Comparison of ENCODE assay signal across 8 cellular contexts in the genomic region with DNA sequence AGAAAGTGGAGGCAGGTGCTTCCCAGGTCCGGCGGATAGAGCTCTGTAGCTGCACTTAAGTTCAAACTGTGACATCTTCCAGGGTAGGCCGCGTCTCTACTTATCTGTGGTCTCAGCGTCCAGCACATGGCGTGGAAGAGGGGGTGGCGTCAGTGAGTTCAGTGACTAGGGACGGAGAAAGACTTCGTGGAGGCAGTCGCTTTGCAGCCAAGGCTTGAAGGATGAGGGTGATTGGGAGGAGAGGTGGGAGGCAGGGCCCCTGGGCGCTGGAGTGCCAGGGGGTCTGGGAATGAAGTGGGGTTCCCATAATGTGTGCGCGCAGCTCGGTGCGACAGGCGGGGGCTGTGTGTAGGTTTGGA. TPM values are rescaled to one million over a fixed set of nuclear protein-coding genes. Genes with fewer than 3 reads are reported as not detected.
DNase-seq lines count a peak whose midpoint lies in the region; ATAC-seq and TF ChIP-seq lines count a peak whose summit lies in the region.

No MANE protein-coding gene starts in this region.

- CTCF ChIA-PET in MCF 10A (lab: Yijun Ruan, JAX): interaction anchor here (0.6 to 2.8 kb wide), 19 partner anchors 9 to 1096 kb away, joined by 3 to 22 read pairs (median 5); a partner anchor contains a TSS

- H3K36me3 ChIP-seq in left ventricle myocardium inferior: no peaks in the 10 kb centered on the region

- H3K4me3 Mint-ChIP-seq in MCF 10A (ENCODE audit: unreplicated experiment): peak overlapping the region; percentile 94
- H3K4me3 Mint-ChIP-seq in mesothelial cell of epicardium: peak overlapping the region; percentile 34

- no peaks in the 10 kb centered on the region for H3K27me3 Mint-ChIP-seq in MCF 10A (ENCODE audit: insufficient read depth, unreplicated experiment)
- H3K27me3 Mint-ChIP-seq in mesothelial cell of epicardium (ENCODE audit: low read depth): peaks cover 3% of the 10 kb centered on the region

- POLR2A ChIA-PET in MCF 10A (lab: Yijun Ruan, JAX): interaction anchor here (0.8 to 5.1 kb wide), 6 partner anchors 9 to 278 kb away, joined by 3 to 25 read pairs (median 3); a partner anchor contains a TSS

- DNase-seq in left ventricle myocardium inferior (no peak), left cardiac atrium (no peak), MCF 10A (ENCODE audit: unreplicated experiment) (no peak), mesothelial cell of epicardium (ENCODE audit: low spot score in 2 of 2, unreplicated experiment in 2 of 2) (no peak), ureter (ENCODE audit: low spot score) (peak; percentile 46), SKM-1 treated with dmso at 0.1 percent for 144 hours (lab: John Stamatoyannopoulos, UW; ENCODE audit: unreplicated experiment) (no peak), GM19240 (ENCODE audit: insufficient read length, low spot score) (no peak), foreskin keratinocyte (no peak)

- intact Hi-C loops in left ventricle myocardium inferior (cut with micrococcal nuclease) (no loop called here), left cardiac atrium (cut with DNase I) (no loop called here), MCF 10A (cut with micrococcal nuclease) (loop anchor here (2.0 kb wide), 1 partner anchor 48 kb away; a partner anchor contains a TSS)

- no peaks in the 10 kb centered on the region for H3K36me3 Mint-ChIP-seq in MCF 10A (ENCODE audit: insufficient read depth, unreplicated experiment)
- H3K36me3 Mint-ChIP-seq in mesothelial cell of epicardium: no peaks in the 10 kb centered on the region

- ATAC-seq in left cardiac atrium (no peak), foreskin keratinocyte (no peak)

- H3K27ac ChIP-seq in left ventricle myocardium inferior (replicated peaks): peak overlapping the region; percentile 84
- H3K27ac ChIP-seq in foreskin keratinocyte: no peak overlapping the region

- H3K9me3 Mint-ChIP-seq in MCF 10A (ENCODE audit: unreplicated experiment): no peaks in the 10 kb centered on the region
- no peaks in the 10 kb centered on the region for H3K9me3 Mint-ChIP-seq in mesothelial cell of epicardium

- peak overlapping the region; percentile 85 for H3K4me3 ChIP-seq in left ventricle myocardium inferior

- peaks cover 18% of the 10 kb centered on the region for H3K4me1 Mint-ChIP-seq in MCF 10A (ENCODE audit: insufficient read depth, unreplicated experiment)
- H3K4me1 Mint-ChIP-seq in mesothelial cell of epicardium: peaks cover 38% of the 10 kb centered on the region

- no peaks in the 10 kb centered on the region for H3K9me3 ChIP-seq in left ventricle myocardium inferior (replicated peaks)

- H3K27ac Mint-ChIP-seq in MCF 10A (ENCODE audit: low read depth, unreplicated experiment) (no peak overlapping the region), mesothelial cell of epicardium (no peak overlapping the region)

- BruUV-seq in MCF 10A (replicated peaks; lab: Mats Ljungman, UMichigan): no TSS peak

- TF ChIP-seq CTCF in left ventricle myocardium inferior (IDR thresholded peaks at IDR 0.05; ENCODE audit: borderline replicate concordance) (no peak), MCF 10A (IDR thresholded peaks at IDR 0.05; ENCODE audit: unreplicated experiment) (no peak), mesothelial cell of epicardium (IDR thresholded peaks at IDR 0.05; ENCODE audit: unreplicated experiment) (no peak), foreskin keratinocyte (conservative IDR thresholded peaks at IDR 0.05) (no peak)

- peaks cover 48% of the 10 kb centered on the region for H3K4me1 ChIP-seq in left ventricle myocardium inferior
- no peaks in the 10 kb centered on the region for H3K4me1 ChIP-seq in foreskin keratinocyte

- H3K27me3 ChIP-seq in left ventricle myocardium inferior (ENCODE audit: low read depth) (no peaks in the 10 kb centered on the region), foreskin keratinocyte (peaks cover 5% of the 10 kb centered on the region)

RNA-seq across cellular contexts. Expression of a gene that starts 0.4 kb away (rescaled TPM):
- total RNA-seq in left ventricle myocardium inferior (18.8 TPM), left cardiac atrium (10 to 100 TPM; 23.7 to 24.6 TPM), MCF 10A (2022) (13.5 and 15.7 TPM in 2 replicates), mesothelial cell of epicardium (50.7 to 53.6 TPM (median 52.5 TPM) in 3 replicates), ureter (28.2 TPM), foreskin keratinocyte (16.4 and 19.3 TPM in 2 replicates)
- polyA plus RNA-seq in foreskin keratinocyte: 2.2 and 2.8 TPM in 2 replicates

RNA-seq across cellular contexts. Expression of a gene that starts 48.3 kb away (rescaled TPM):
- total RNA-seq in left ventricle myocardium inferior (12.1 TPM), left cardiac atrium (10 to 100 TPM; 16.1 to 23.1 TPM), MCF 10A (2022) (27.3 and 31.6 TPM in 2 replicates), mesothelial cell of epicardium (48.3 to 52.2 TPM (median 51.7 TPM) in 3 replicates), ureter (41.8 TPM), foreskin keratinocyte (15.8 and 17.7 TPM in 2 replicates)
- 3.0 and 3.4 TPM in 2 replicates for polyA plus RNA-seq in foreskin keratinocyte
